ENCODE assay signal across 27 cellular contexts in the genomic region with DNA sequence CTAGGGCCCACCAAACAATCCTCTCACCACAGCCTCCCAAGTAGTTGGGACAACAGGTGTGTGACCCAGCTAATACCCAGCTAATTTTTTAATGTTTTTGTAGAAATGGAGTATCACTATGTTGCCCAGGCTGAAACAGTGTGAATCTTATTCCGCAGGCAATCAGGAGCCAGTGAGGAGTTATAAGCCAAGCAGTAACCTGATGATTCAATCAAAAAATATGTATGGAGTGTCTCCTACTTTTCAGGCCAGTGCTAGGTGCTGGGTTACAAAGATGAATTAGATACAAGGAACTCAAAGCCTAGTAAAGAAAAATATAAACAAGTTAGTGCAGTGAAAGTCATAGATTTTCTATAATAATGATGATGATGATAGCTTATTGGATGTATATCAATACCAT. TPM values are rescaled to one million over a fixed set of nuclear protein-coding genes. Genes with fewer than 3 reads are reported as not detected.
DNase-seq lines count a peak whose midpoint lies in the region; ATAC-seq, FAIRE-seq and TF ChIP-seq lines count a peak whose summit lies in the region.
"Had no signal": no experiment of that assay in that cellular context is flagged by ENCODE, and none has a peak within 500 bp of the region (broad histone marks: within the 10 kb centered on the region; RNA-seq: fewer than 3 reads in every experiment).

No MANE protein-coding gene starts in this region.

- peak; percentile 58 for ATAC-seq in omental fat pad (ENCODE audit: low FRiP score)
- ATAC-seq: activated T-helper 17 cell treated with anti-CD3 and anti-CD28 coated beads, Interleukin-2, amount 50 U/mL, for 72 hours; effector memory CD8-positive, alpha-beta T cell; natural killer cell; Panc1; right lobe of liver; T-helper 17 cell had no signal

- H3K27ac ChIP-seq in substantia nigra (ENCODE audit: low read depth, low read length, poor library complexity, severe bottlenecking) = no peak overlapping the region
- H3K27ac ChIP-seq: colonic mucosa, esophagus muscularis mucosa, ovary, right lobe of liver had no signal

- H3K27me3 ChIP-seq in bronchial epithelial cell (ENCODE audit: control insufficient read depth, insufficient read depth, low read length) = no peaks in the 10 kb centered on the region
- H3K27me3 ChIP-seq: colonic mucosa, esophagus muscularis mucosa, ovary, right lobe of liver had no signal

- no peak for FAIRE-seq in bronchial epithelial cell (lab: Jason Lieb, UNC)
- FAIRE-seq: HTR-8/SVneo had no signal

- TF ChIP-seq CTCF in AG10803 (conservative IDR thresholded peaks at IDR 0.05; ENCODE audit: low read length) = no peak
- TF ChIP-seq CTCF in bronchial epithelial cell (IDR thresholded peaks at IDR 0.05; ENCODE audit: insufficient read depth, low read length, severe bottlenecking) = no peak
- TF ChIP-seq CTCF in omental fat pad (IDR thresholded peaks at IDR 0.05) = no peak

- no peak overlapping the region for H3K4me3 ChIP-seq in AG10803 (ENCODE audit: low read length)
- H3K4me3 ChIP-seq in bronchial epithelial cell (ENCODE audit: low read depth, low read length) = no peak overlapping the region
- H3K4me3 ChIP-seq: colonic mucosa, esophagus muscularis mucosa, HAP-1, ovary, right lobe of liver had no signal

- H3K36me3 ChIP-seq in bronchial epithelial cell (ENCODE audit: control insufficient read depth, insufficient read depth, low read length) = no peaks in the 10 kb centered on the region
- H3K36me3 ChIP-seq: colonic mucosa, esophagus muscularis mucosa, HAP-1, ovary, right lobe of liver had no signal

- DNase-seq in AG10803 (ENCODE audit: low read depth) (peak; percentile 31), LHCN-M2 (ENCODE audit: low read depth) (peak; percentile 53), bronchial epithelial cell (ENCODE audit: low read depth) (peak; percentile 55), omental fat pad (ENCODE audit: low spot score) (no peak), pons (ENCODE audit: low spot score) (no peak), substantia nigra (lab: John Stamatoyannopoulos, UW) (no peak), T1000 (lab: John Stamatoyannopoulos, UW) (no peak)
- no peak for DNase-seq in central memory CD4-positive, alpha-beta T cell
- DNase-seq: activated CD8-positive, alpha-beta memory T cell treated with anti-CD3 and anti-CD28 coated beads, Interleukin-2, amount 50 U/mL, for 4 hours; CD4-positive, alpha-beta T cell; colonic mucosa; DMS 273 treated with DMSO at 0.1 percent for 48 hours; effector memory CD8-positive, alpha-beta T cell; GDM1; left cardiac atrium; midbrain; natural killer cell; NCI-H1092; NCI-H510A; ovary; right lobe of liver; T-helper 17 cell had no signal

RNA-seq across cellular contexts. Expression of a gene that starts 13.2 kb away (rescaled TPM):
- total RNA-seq in LHCN-M2 (2014; rRNA removed) (42.1 and 48.7 TPM in 2 replicates), bronchial epithelial cell (92.1 and 145 TPM in 2 replicates), omental fat pad (10 to 100 TPM; 78.5 to 85.1 (median 80.4) TPM)
- polyA plus RNA-seq in LHCN-M2 (2012) = 17.4 TPM

RNA-seq across cellular contexts. Expression of a gene that starts 43.8 kb away (rescaled TPM):
- total RNA-seq in LHCN-M2 (2014; rRNA removed) (0.06 and 0.26 TPM in 2 replicates), bronchial epithelial cell (0.26 and 1.1 TPM in 2 replicates), omental fat pad (10 to 100 TPM in 1 of 4 donors, 1 to 10 TPM in 3; 1.8 to 10.2 (median 3.3) TPM)
- polyA plus RNA-seq in LHCN-M2 (2012) = 0.16 TPM

Comparison
In these comparisons a context has a peak if more than half of its experiments do, and no peak if none do; other contexts are left out.
1. DNase-seq: peak in AG10803 (single experiment), LHCN-M2 (single experiment) and bronchial epithelial cell (single experiment); none in omental fat pad (single experiment), pons (single experiment), substantia nigra (0 of 49), T1000 (single experiment) and central memory CD4-positive, alpha-beta T cell (single experiment).